ENCODE assay signal across 13 cellular contexts in the genomic region with DNA sequence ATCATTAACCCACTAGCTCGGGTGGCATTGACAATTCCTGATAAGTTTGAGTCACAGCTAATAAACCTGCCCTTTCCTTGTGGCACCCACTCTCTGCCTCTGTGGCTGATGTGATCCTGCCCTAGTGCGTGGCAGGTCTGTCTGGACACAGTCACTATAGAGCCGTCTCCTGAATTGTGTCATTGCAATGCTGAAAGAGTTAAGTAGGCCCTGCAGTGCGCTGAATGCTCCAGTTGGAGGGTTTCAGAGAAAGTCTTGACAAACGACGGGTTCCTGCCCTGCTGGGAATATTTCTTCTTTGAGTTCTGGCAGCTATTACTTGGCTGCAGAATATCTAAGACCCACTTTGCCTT. TPM values are rescaled to one million over a fixed set of nuclear protein-coding genes. Genes with fewer than 3 reads are reported as not detected.
DNase-seq lines count a peak whose midpoint lies in the region; ATAC-seq and TF ChIP-seq lines count a peak whose summit lies in the region.
"Had no signal": no experiment of that assay in that cellular context is flagged by ENCODE, and none has a peak within 500 bp of the region (broad histone marks: within the 10 kb centered on the region; RNA-seq: fewer than 3 reads in every experiment).

No MANE protein-coding gene starts in this region.

- H3K4me3 Mint-ChIP-seq in naive thymus-derived CD8-positive, alpha-beta T cell: no peak overlapping the region
- H3K4me3 Mint-ChIP-seq: activated T-cell treated with anti-CD3 and anti-CD28 coated beads, Interleukin-2, amount 50 U/mL, for 4 hours; H9 had no signal

- no peaks in the 10 kb centered on the region for H4K20me1 ChIP-seq in neural cell (ENCODE audit: insufficient read depth)

- no peak for DNase-seq in WERI-Rb-1
- no peak for DNase-seq in esophagus muscularis mucosa (ENCODE audit: extremely low spot score)
- DNase-seq in tibial artery: peak in 1 of 2 donors; percentile 76
- DNase-seq in stimulated activated CD4-positive, alpha-beta T cell treated with anti-CD3 and anti-CD28 coated beads, Interleukin-4, amount 100 ng/mL, for 24 hours: no peak
- DNase-seq in naive thymus-derived CD8-positive, alpha-beta T cell: no peak
- no peak for DNase-seq in HK-2 (ENCODE audit: unreplicated experiment)
- DNase-seq: activated CD4-positive, alpha-beta T cell treated with anti-CD3 and anti-CD28 coated beads for 1 hour; activated T-cell treated with anti-CD3 and anti-CD28 coated beads, Interleukin-2, amount 50 U/mL, for 4 hours; H9; NCI-H1048 had no signal

- H3K9me3 ChIP-seq in WERI-Rb-1 (ENCODE audit: severe bottlenecking): no peaks in the 10 kb centered on the region
- H3K9me3 ChIP-seq in esophagus muscularis mucosa: no peaks in the 10 kb centered on the region
- H3K9me3 ChIP-seq in neural cell (ENCODE audit: low read length): no peaks in the 10 kb centered on the region
- H3K9me3 ChIP-seq in tibial artery: no peaks in the 10 kb centered on the region

- H3K27ac Mint-ChIP-seq in naive thymus-derived CD8-positive, alpha-beta T cell: no peak overlapping the region

- H3K9ac ChIP-seq in neural cell (ENCODE audit: low read length): peak overlapping the region; percentile 69

- TF ChIP-seq EP300 in esophagus muscularis mucosa (IDR thresholded peaks at IDR 0.05): no peak
- no peak for TF ChIP-seq EP300 in neural cell (conservative IDR thresholded peaks at IDR 0.05; ENCODE audit: poor library complexity, severe bottlenecking)

- TF ChIP-seq CTCF in WERI-Rb-1 (IDR thresholded peaks at IDR 0.05; ENCODE audit: low read depth, low read length): no peak
- TF ChIP-seq CTCF in esophagus muscularis mucosa (IDR thresholded peaks at IDR 0.05): no peak
- no peak for TF ChIP-seq CTCF in neural cell (IDR thresholded peaks at IDR 0.05; ENCODE audit: poor library complexity, severe bottlenecking)
- TF ChIP-seq CTCF in tibial artery (IDR thresholded peaks at IDR 0.05): no peak

- intact Hi-C loops in esophagus muscularis mucosa (cut with DNase I) (no loop called here), tibial artery (cut with DNase I; ENCODE audit: low total_unique reads) (loop anchor here (2.0 kb wide), 1 partner anchor 22 kb away; no protein-coding TSS in a partner anchor)

- H3K27me3 Mint-ChIP-seq in naive thymus-derived CD8-positive, alpha-beta T cell: no peaks in the 10 kb centered on the region

- WGBS in esophagus muscularis mucosa: 36% methylated on average over 6 of the region's 6 CpGs

- no peaks in the 10 kb centered on the region for H3K9me3 Mint-ChIP-seq in naive thymus-derived CD8-positive, alpha-beta T cell
- H3K9me3 Mint-ChIP-seq: activated T-cell treated with anti-CD3 and anti-CD28 coated beads, Interleukin-2, amount 50 U/mL, for 4 hours; H9 had no signal

- H3K36me3 Mint-ChIP-seq in naive thymus-derived CD8-positive, alpha-beta T cell: peaks cover 0 to 41% (median 10%) of the 10 kb centered on the region in 3 donors

- no peaks in the 10 kb centered on the region for H3K27me3 ChIP-seq in WERI-Rb-1 (ENCODE audit: insufficient read depth, low read depth, severe bottlenecking)
- no peaks in the 10 kb centered on the region for H3K27me3 ChIP-seq in esophagus muscularis mucosa
- H3K27me3 ChIP-seq in neural cell (ENCODE audit: insufficient read depth, low read depth, low read length): no peaks in the 10 kb centered on the region
- H3K27me3 ChIP-seq in tibial artery: no peaks in the 10 kb centered on the region

- H3K79me2 ChIP-seq in neural cell (replicated peaks; ENCODE audit: insufficient read depth, low read length): no peaks in the 10 kb centered on the region

- no peaks in the 10 kb centered on the region for H3K9me2 ChIP-seq in neural cell (ENCODE audit: insufficient read depth, low read length)

- H3K4me1 ChIP-seq in esophagus muscularis mucosa: peaks cover 62 to 89% (median 88%) of the 10 kb centered on the region in 4 donors
- H3K4me1 ChIP-seq in tibial artery: peaks cover 0 to 93% (median 72%) of the 10 kb centered on the region in 4 donors

- no peak for TF ChIP-seq POLR2A in esophagus muscularis mucosa (IDR thresholded peaks at IDR 0.05; ENCODE audit: low read depth)

- peaks cover 0 to 3% (median 0%) of the 10 kb centered on the region in 4 donors for H3K4me1 Mint-ChIP-seq in naive thymus-derived CD8-positive, alpha-beta T cell

- H3K4me2 ChIP-seq in neural cell (ENCODE audit: low read length): no peak overlapping the region

- H3F3A ChIP-seq in neural cell (ENCODE audit: insufficient read depth, low read length, poor library complexity, severe bottlenecking): peaks cover 9% of the 10 kb centered on the region

- H3K27ac ChIP-seq in WERI-Rb-1 (peak overlapping the region; percentile 66), esophagus muscularis mucosa (replicated peaks in 1 of 4) (peak overlapping the region; percentile 81 to 90 (median 87)), neural cell (ENCODE audit: low read length) (peak overlapping the region; percentile 89), tibial artery (peak overlapping the region; percentile 95 to 98)

- H3K4me3 ChIP-seq in WERI-Rb-1 (ENCODE audit: low read depth, low read length) (no peak overlapping the region), esophagus muscularis mucosa (no peak overlapping the region), neural cell (ENCODE audit: low read length) (peak overlapping the region; percentile 30), tibial artery (peak overlapping the region in 1 of 2 donors; percentile 7)

- H3K36me3 ChIP-seq in WERI-Rb-1 (peaks cover 10% of the 10 kb centered on the region), esophagus muscularis mucosa (peaks cover 6 to 41% (median 24%) of the 10 kb centered on the region in 4 donors), neural cell (ENCODE audit: insufficient read depth, low read length) (no peaks in the 10 kb centered on the region), tibial artery (peaks cover 0 to 20% (median 0%) of the 10 kb centered on the region in 3 donors)

- H2AFZ ChIP-seq in neural cell (ENCODE audit: low read depth, low read length): no peak overlapping the region

- ATAC-seq in HG03039 (IDR thresholded peaks at IDR 0.05; ENCODE audit: unreplicated experiment): no peak
- ATAC-seq in naive thymus-derived CD8-positive, alpha-beta T cell: no peak
- ATAC-seq: activated T-cell treated with anti-CD3 and anti-CD28 coated beads, Interleukin-2, amount 50 U/mL, for 4 hours had no signal

- POLR2A ChIA-PET in naive thymus-derived CD8-positive, alpha-beta T cell (lab: Charles Lee): no interaction called here

- no peak for TF ChIP-seq RAD21 in neural cell (conservative IDR thresholded peaks at IDR 0.05)

TF ChIP-seq in neural cell, 6 proteins besides CTCF, POLR2A, EP300 and RAD21:
- TF ChIP-seq SMC3 (conservative IDR thresholded peaks at IDR 0.05; ENCODE audit: poor library complexity): no peak

RNA-seq across cellular contexts. Expression of a gene that starts 19.5 kb away (rescaled TPM):
- 100 to 1,000 TPM in 1 of 4 donors, 10 to 100 TPM in 3; 23.3 to 645 (median 96.5) TPM for total RNA-seq in esophagus muscularis mucosa
- polyA plus RNA-seq in neural cell: 49.9 and 53.2 TPM in 2 replicates
- polyA minus RNA-seq in neural cell: 31.6 and 50.2 TPM in 2 replicates
- total RNA-seq in naive thymus-derived CD8-positive, alpha-beta T cell: not detected
- polyA plus RNA-seq in naive thymus-derived CD8-positive, alpha-beta T cell: not detected
- total RNA-seq: OCI-LY7 had no signal

RNA-seq across cellular contexts. Expression of a gene that starts 42.3 kb away (rescaled TPM):
- total RNA-seq in esophagus muscularis mucosa: 10 to 100 TPM; 17.4 to 38.2 (median 24.6) TPM
- 27.0 and 34.7 TPM in 2 replicates for polyA plus RNA-seq in neural cell
- 27.3 and 29.3 TPM in 2 replicates for polyA minus RNA-seq in neural cell
- total RNA-seq in naive thymus-derived CD8-positive, alpha-beta T cell: 10 to 100 TPM; 44.9 to 55.0 TPM
- 10 to 100 TPM; 37.6 to 45.2 (median 40.4) TPM for polyA plus RNA-seq in naive thymus-derived CD8-positive, alpha-beta T cell
- total RNA-seq: OCI-LY7 had no signal

Comparison
In these comparisons a context has a peak if more than half of its experiments do, and no peak if none do; other contexts are left out.
1. RNA of a gene that starts 19.5 kb away (total RNA-seq): 23.3 to 645 TPM in esophagus muscularis mucosa; not detected in naive thymus-derived CD8-positive, alpha-beta T cell; every median in the first group is over 10 times any median in the second.
2. Peak in every context shown above with its lines, with median percentiles within 50 percentile points of each other: H3K27ac ChIP-seq.